In genomic region chr5:157912621-157913325, GRCh38 we compare ENCODE assay signal across 8 cellular contexts. TPM values are rescaled to one million over a fixed set of nuclear protein-coding genes. Genes with fewer than 3 reads are reported as not detected.
DNase-seq lines count a peak whose midpoint lies in the region; ATAC-seq and TF ChIP-seq lines count a peak whose summit lies in the region.

No MANE protein-coding gene starts in this region.

- intact Hi-C loops in stomach (cut with DNase I; ENCODE audit: low total_unique reads): no loop called here
- intact Hi-C loops in left ventricle myocardium inferior (cut with micrococcal nuclease): no loop called here

- H3K36me3 ChIP-seq in stomach (no peaks in the 10 kb centered on the region), left ventricle myocardium inferior (no peaks in the 10 kb centered on the region)

- H3K27me3 ChIP-seq in stomach: no peaks in the 10 kb centered on the region
- no peaks in the 10 kb centered on the region for H3K27me3 ChIP-seq in left ventricle myocardium inferior (ENCODE audit: low read depth)

- H3K9me3 ChIP-seq in stomach (no peaks in the 10 kb centered on the region), left ventricle myocardium inferior (replicated peaks) (no peaks in the 10 kb centered on the region)

- in situ Hi-C loops in ACHN (cut with HindIII; ENCODE audit: low pct_ligation_motif_present, low pct_unique_long_range_greater_than_20kb, low sequenced_read_pairs): no loop called here

- no peak for TF ChIP-seq POLR2A in stomach (IDR thresholded peaks at IDR 0.05)

- no peak for TF ChIP-seq EP300 in stomach (IDR thresholded peaks at IDR 0.05)

- TF ChIP-seq CTCF in RWPE1 (conservative IDR thresholded peaks at IDR 0.05; ENCODE audit: low read depth) (no peak), stomach (IDR thresholded peaks at IDR 0.05) (no peak), left ventricle myocardium inferior (IDR thresholded peaks at IDR 0.05; ENCODE audit: borderline replicate concordance) (no peak)

- 27 to 61% (median 37%) methylated on average over 10 of the region's 10 CpGs for WGBS in stomach, 5 donors

- peaks cover 33 to 50% (median 45%) of the 10 kb centered on the region in 4 donors for H3K4me1 ChIP-seq in stomach
- H3K4me1 ChIP-seq in left ventricle myocardium inferior: peaks cover 46% of the 10 kb centered on the region

- DNase-seq in RWPE1 (ENCODE audit: low spot score) (peak; percentile 44), stomach (peak; percentile 76), left ventricle myocardium inferior (no peak), ACHN (no peak), HuH-7.5 (ENCODE audit: low spot score) (no peak), HK-2 (ENCODE audit: unreplicated experiment) (no peak)

- ATAC-seq in GM19452 (IDR thresholded peaks at IDR 0.05; ENCODE audit: unreplicated experiment) (peak; percentile 94), HG03196 (IDR thresholded peaks at IDR 0.05; ENCODE audit: unreplicated experiment) (peak; percentile 88)

- H3K4me3 ChIP-seq in stomach: no peak overlapping the region
- H3K4me3 ChIP-seq in left ventricle myocardium inferior: no peak overlapping the region

- CTCF ChIA-PET in RWPE1 (lab: Yijun Ruan, JAX): interaction anchor here (0.6 to 0.8 kb wide), 3 partner anchors 9 to 557 kb away, joined by 3 to 4 read pairs (median 4); no protein-coding TSS in a partner anchor

- peak overlapping the region; percentile 65 for H3K27ac ChIP-seq in RWPE1
- H3K27ac ChIP-seq in stomach: peak overlapping the region; percentile 57 to 84 (median 73)
- no peak overlapping the region for H3K27ac ChIP-seq in left ventricle myocardium inferior (replicated peaks)

- POLR2A ChIA-PET in RWPE1 (lab: Yijun Ruan, JAX; ENCODE audit: low non-redundant PET): no interaction called here

RNA-seq across cellular contexts. Expression of gene CLINT1, which starts 53.8 kb away (rescaled TPM):
- total RNA-seq in stomach (100 to 1,000 TPM in 3 of 5 donors, 10 to 100 TPM in 2; 74.5 to 196 (median 100) TPM), left ventricle myocardium inferior (48.6 TPM)
- 10 to 100 TPM; 24.7 to 53.0 (median 42.3) TPM for polyA plus RNA-seq in stomach

Comparison
In these comparisons a context has a peak if more than half of its experiments do, and no peak if none do; other contexts are left out.
1. DNase-seq: peak in RWPE1 (single experiment) and stomach (single experiment); none in left ventricle myocardium inferior (single experiment), ACHN (single experiment), HuH-7.5 (single experiment) and HK-2 (single experiment).